In genomic region chr9:38048319-38048969, GRCh38 we compare ENCODE assay signal across 9 cellular contexts. TPM values are rescaled to one million over a fixed set of nuclear protein-coding genes. Genes with fewer than 3 reads are reported as not detected.
A peak's percentile ranks its signal among the peaks of the same experiment; 100 is the strongest.
DNase-seq lines count a peak whose midpoint lies in the region; ATAC-seq and TF ChIP-seq lines count a peak whose summit lies in the region.
"Had no signal": no experiment of that assay in that cellular context is flagged by ENCODE, and none has a peak within 500 bp of the region (broad histone marks: within the 10 kb centered on the region; RNA-seq: fewer than 3 reads in every experiment).

No MANE protein-coding gene starts in this region.

- TF ChIP-seq CTCF in mesothelial cell of epicardium (IDR thresholded peaks at IDR 0.05; ENCODE audit: unreplicated experiment), result no peak
- TF ChIP-seq CTCF in transverse colon (IDR thresholded peaks at IDR 0.05), result no peak

- H3K27me3 Mint-ChIP-seq in mesothelial cell of epicardium (ENCODE audit: low read depth), result no peaks in the 10 kb centered on the region
- H3K27me3 Mint-ChIP-seq in activated naive CD8-positive, alpha-beta T cell treated with anti-CD3 and anti-CD28 coated beads, Interleukin-2, amount 50 U/mL, for 24 hours, result no peaks in the 10 kb centered on the region

- H3K9me3 Mint-ChIP-seq in mesothelial cell of epicardium, result no peaks in the 10 kb centered on the region
- no peaks in the 10 kb centered on the region for H3K9me3 Mint-ChIP-seq in activated naive CD8-positive, alpha-beta T cell treated with anti-CD3 and anti-CD28 coated beads, Interleukin-2, amount 50 U/mL, for 24 hours
- H3K9me3 Mint-ChIP-seq: activated B cell treated with CpG ODN at 0.5 μM for 24 hours had no signal

- WGBS in transverse colon (ENCODE audit: low coverage in 1 of 2), 2 donors, result 68 to 83% methylated on average over 2 to 4 of the region's 4 CpGs

- peaks cover 52% of the 10 kb centered on the region for H3K4me1 Mint-ChIP-seq in mesothelial cell of epicardium
- H3K4me1 Mint-ChIP-seq in activated naive CD8-positive, alpha-beta T cell treated with anti-CD3 and anti-CD28 coated beads, Interleukin-2, amount 50 U/mL, for 24 hours, result peaks cover 5% of the 10 kb centered on the region
- H3K4me1 Mint-ChIP-seq: activated B cell treated with CpG ODN at 0.5 μM for 24 hours had no signal

- H3K27ac Mint-ChIP-seq in mesothelial cell of epicardium, result peak overlapping the region; percentile 94
- no peak overlapping the region for H3K27ac Mint-ChIP-seq in activated naive CD8-positive, alpha-beta T cell treated with anti-CD3 and anti-CD28 coated beads, Interleukin-2, amount 50 U/mL, for 24 hours
- H3K27ac Mint-ChIP-seq: activated B cell treated with CpG ODN at 0.5 μM for 24 hours had no signal

- no peak for ATAC-seq in activated naive CD8-positive, alpha-beta T cell treated with anti-CD3 and anti-CD28 coated beads, Interleukin-2, amount 50 U/mL, for 24 hours
- ATAC-seq in HG02884 (IDR thresholded peaks at IDR 0.05; ENCODE audit: unreplicated experiment), result no peak

- no peak for TF ChIP-seq POLR2A in transverse colon (IDR thresholded peaks at IDR 0.05)

- TF ChIP-seq EP300 in transverse colon (IDR thresholded peaks at IDR 0.05; ENCODE audit: low read depth), result no peak

- no peak overlapping the region for H3K4me3 ChIP-seq in transverse colon

- in situ Hi-C loops in transverse colon (cut with MboI; ENCODE audit: low pct_ligation_motif_present in 1 of 4, low pct_unique_long_range_greater_than_20kb in 1 of 4, low sequenced_read_pairs in 3 of 4), result no loop called here

- H3K4me3 Mint-ChIP-seq in mesothelial cell of epicardium, result no peak overlapping the region
- H3K4me3 Mint-ChIP-seq in activated naive CD8-positive, alpha-beta T cell treated with anti-CD3 and anti-CD28 coated beads, Interleukin-2, amount 50 U/mL, for 24 hours, result no peak overlapping the region
- H3K4me3 Mint-ChIP-seq: activated B cell treated with CpG ODN at 0.5 μM for 24 hours had no signal

- peak overlapping the region; percentile 81 to 87 (median 83) for H3K27ac ChIP-seq in transverse colon

- intact Hi-C loops in transverse colon (cut with DNase I; ENCODE audit: low total_unique reads), result no loop called here

- peaks cover 17 to 45% (median 27%) of the 10 kb centered on the region in 4 donors for H3K4me1 ChIP-seq in transverse colon

- no peaks in the 10 kb centered on the region for H3K9me3 ChIP-seq in transverse colon

- H3K36me3 ChIP-seq in transverse colon, result no peaks in the 10 kb centered on the region

- DNase-seq in DMS53 (lab: John Stamatoyannopoulos, UW) (peak; percentile 22), DMS53 treated with DMSO at 0.1 percent for 48 hours (lab: John Stamatoyannopoulos, UW; ENCODE audit: unreplicated experiment) (no peak), dermis blood vessel endothelial cell (peak; percentile 37), mesothelial cell of epicardium (ENCODE audit: low spot score in 2 of 2, unreplicated experiment in 2 of 2) (no peak), transverse colon (no peak)
- DNase-seq in stimulated activated CD4-positive, alpha-beta T cell treated with anti-CD3 and anti-CD28 coated beads, Interleukin-4, amount 100 ng/mL, for 1 hour, result no peak
- no peak for DNase-seq in activated naive CD8-positive, alpha-beta T cell treated with anti-CD3 and anti-CD28 coated beads, Interleukin-2, amount 50 U/mL, for 24 hours
- DNase-seq: activated B cell treated with CpG ODN at 0.5 μM for 24 hours had no signal

- H3K27me3 ChIP-seq in transverse colon, result no peaks in the 10 kb centered on the region

- H3K36me3 Mint-ChIP-seq in mesothelial cell of epicardium, result peaks cover 3% of the 10 kb centered on the region
- no peaks in the 10 kb centered on the region for H3K36me3 Mint-ChIP-seq in activated naive CD8-positive, alpha-beta T cell treated with anti-CD3 and anti-CD28 coated beads, Interleukin-2, amount 50 U/mL, for 24 hours (ENCODE audit: low read depth)

RNA-seq across cellular contexts. Expression of gene SHB, which starts 20.6 kb away (rescaled TPM):
- total RNA-seq in dermis blood vessel endothelial cell, result 32.8 and 33.4 TPM in 2 replicates
- total RNA-seq in mesothelial cell of epicardium, result 33.7 to 35.5 TPM (median 35.4 TPM) in 3 replicates
- total RNA-seq in transverse colon, result 10 to 100 TPM; 11.9 to 33.7 (median 22.2) TPM

Comparison
In these comparisons a context has a peak if more than half of its experiments do, and no peak if none do; other contexts are left out.
1. DNase-seq: peak in DMS53 (single experiment) and dermis blood vessel endothelial cell (single experiment); none in DMS53 treated with DMSO at 0.1 percent for 48 hours (single experiment), mesothelial cell of epicardium (0 of 2), transverse colon (single experiment), stimulated activated CD4-positive, alpha-beta T cell treated with anti-CD3 and anti-CD28 coated beads, Interleukin-4, amount 100 ng/mL, for 1 hour (single experiment) and activated naive CD8-positive, alpha-beta T cell treated with anti-CD3 and anti-CD28 coated beads, Interleukin-2, amount 50 U/mL, for 24 hours (single experiment).